In the genomic region with DNA sequence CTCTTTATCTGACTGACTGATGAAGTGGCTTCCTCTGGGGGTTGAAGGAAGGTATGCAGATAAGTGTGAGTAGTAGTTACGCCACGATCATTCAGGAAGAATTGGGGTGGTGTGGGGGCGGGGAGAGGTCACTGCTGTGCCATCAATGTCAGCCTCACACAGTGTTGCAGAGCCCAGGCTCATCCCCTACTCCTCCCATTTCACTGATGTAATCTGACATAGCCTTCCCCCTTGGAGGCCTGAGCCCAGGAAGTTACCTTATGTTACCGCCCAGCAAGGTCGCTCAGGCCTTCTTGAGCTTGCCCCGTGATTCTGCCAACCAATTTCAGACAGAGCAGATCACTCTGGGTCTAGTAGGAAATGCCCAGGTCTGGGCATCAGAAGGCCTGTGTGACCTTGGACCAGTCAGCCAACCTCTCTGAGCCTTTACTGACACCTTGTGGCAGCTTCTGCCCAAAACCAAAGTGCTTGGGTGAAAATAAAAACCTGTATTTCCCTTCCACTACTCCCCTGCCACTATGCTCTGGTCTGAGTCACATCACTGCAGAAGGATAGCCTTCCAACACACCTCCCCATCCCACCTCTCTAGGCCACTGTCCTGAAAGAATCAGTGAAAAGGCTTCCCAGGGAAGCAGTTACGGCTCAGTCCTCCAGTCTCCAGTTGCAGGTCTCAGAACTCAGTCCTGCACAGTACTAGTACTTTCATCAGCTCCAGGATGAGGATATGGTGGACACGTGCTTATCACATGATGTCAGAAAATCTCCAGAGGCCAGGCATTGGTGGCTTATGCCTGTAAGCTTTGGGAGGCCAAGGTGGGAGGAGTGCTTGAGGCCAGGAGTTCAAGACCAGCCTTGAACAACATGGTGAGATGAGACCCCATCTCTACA, we compare ENCODE assay signal across 10 cellular contexts. TPM values are rescaled to one million over a fixed set of nuclear protein-coding genes. Genes with fewer than 3 reads are reported as not detected.
DNase-seq lines count a peak whose midpoint lies in the region; ATAC-seq and TF ChIP-seq lines count a peak whose summit lies in the region.
"Had no signal": no experiment of that assay in that cellular context is flagged by ENCODE, and none has a peak within 500 bp of the region (broad histone marks: within the 10 kb centered on the region; RNA-seq: fewer than 3 reads in every experiment).

No MANE protein-coding gene starts in this region.

- no peaks in the 10 kb centered on the region for H3K36me3 Mint-ChIP-seq in activated T-cell treated with anti-CD3 and anti-CD28 coated beads, Interleukin-2, amount 50 U/mL, for 4 hours (ENCODE audit: insufficient read depth)
- no peaks in the 10 kb centered on the region for H3K36me3 Mint-ChIP-seq in endodermal cell (ENCODE audit: low read depth)
- H3K36me3 Mint-ChIP-seq in CD4-positive, alpha-beta T cell (ENCODE audit: low read depth), result no peaks in the 10 kb centered on the region

- no peak overlapping the region for H3K4me2 ChIP-seq in OCI-LY1 (ENCODE audit: low read length)

- DNase-seq in activated T-cell treated with anti-CD3 and anti-CD28 coated beads, Interleukin-2, amount 50 U/mL, for 48 hours, result peak; percentile 28 to 34
- DNase-seq in activated T-cell treated with anti-CD3 and anti-CD28 coated beads, Interleukin-2, amount 50 U/mL, for 4 hours, result no peak
- DNase-seq in endodermal cell, result peak; percentile 79
- DNase-seq in stimulated activated CD8-positive, alpha-beta memory T cell treated with anti-CD3 and anti-CD28 coated beads, Interleukin-4, amount 100 ng/mL, for 48 hours, result peak; percentile 31
- no peak for DNase-seq in CD4-positive, alpha-beta T cell
- DNase-seq in Kasumi-1 (lab: John Stamatoyannopoulos, UW), result no peak
- DNase-seq: activated effector memory CD4-positive, alpha-beta T cell treated with Interleukin-2 at 50 U/mL for 16 hours; NCI-H446 treated with DMSO at 0.1 percent for 48 hours had no signal

- POLR2A ChIA-PET in CD4-positive, alpha-beta T cell (lab: Charles Lee), result no interaction called here

- H3K27me3 Mint-ChIP-seq in activated T-cell treated with anti-CD3 and anti-CD28 coated beads, Interleukin-2, amount 50 U/mL, for 4 hours (ENCODE audit: low read depth), result peaks cover 4% of the 10 kb centered on the region
- H3K27me3 Mint-ChIP-seq in endodermal cell (ENCODE audit: insufficient read depth), result peaks cover 47% of the 10 kb centered on the region
- H3K27me3 Mint-ChIP-seq in CD4-positive, alpha-beta T cell, result no peaks in the 10 kb centered on the region

- CTCF ChIA-PET in CD4-positive, alpha-beta T cell (lab: Charles Lee), result no interaction called here

- 60 to 66% methylated on average over 5 to 8 of the region's 8 CpGs for WGBS in endodermal cell (ENCODE audit: insufficient coverage in 1 of 2, insufficient read length in 1 of 2), 2 experiments

- no peaks in the 10 kb centered on the region for H3F3A ChIP-seq in OCI-LY1 (ENCODE audit: insufficient read depth, low read length)

- H3K79me2 ChIP-seq in OCI-LY1 (ENCODE audit: insufficient read depth, low read length), result no peaks in the 10 kb centered on the region

- H3K27me3 ChIP-seq in OCI-LY1 (ENCODE audit: insufficient read depth, low read length) (0 out of 2 replicates have a peak, but pooled peaks cover 4% of the 10 kb centered on the region), endodermal cell (ENCODE audit: control insufficient read depth, insufficient read depth, low read length, poor library complexity, severe bottlenecking) (peaks cover 12% of the 10 kb centered on the region)
- no peaks in the 10 kb centered on the region for H3K27me3 ChIP-seq in CD4-positive, alpha-beta T cell (ENCODE audit: control insufficient read depth, insufficient read depth, low read length)

- TF ChIP-seq CTCF in OCI-LY1 (IDR thresholded peaks at IDR 0.05; ENCODE audit: low read length) (peak; percentile 37; the same call in 1 of the 2 replicates), endodermal cell (conservative IDR thresholded peaks at IDR 0.05) (peak; percentile 72)
- no peak for TF ChIP-seq CTCF in CD4-positive, alpha-beta T cell (IDR thresholded peaks at IDR 0.05)

- no peak overlapping the region for H3K4me3 Mint-ChIP-seq in activated T-cell treated with anti-CD3 and anti-CD28 coated beads, Interleukin-2, amount 50 U/mL, for 4 hours
- H3K4me3 Mint-ChIP-seq in endodermal cell, result no peak overlapping the region
- H3K4me3 Mint-ChIP-seq in CD4-positive, alpha-beta T cell, result no peak overlapping the region

- no peaks in the 10 kb centered on the region for H3K9me3 Mint-ChIP-seq in activated T-cell treated with anti-CD3 and anti-CD28 coated beads, Interleukin-2, amount 50 U/mL, for 4 hours
- no peaks in the 10 kb centered on the region for H3K9me3 Mint-ChIP-seq in endodermal cell
- no peaks in the 10 kb centered on the region for H3K9me3 Mint-ChIP-seq in CD4-positive, alpha-beta T cell

- no peaks in the 10 kb centered on the region for H3K4me1 ChIP-seq in OCI-LY1 (ENCODE audit: insufficient read depth, low read length, severe bottlenecking)
- H3K4me1 ChIP-seq in endodermal cell (ENCODE audit: control insufficient read depth, insufficient read depth, low read length), result no peaks in the 10 kb centered on the region

- no peak overlapping the region for H3K4me3 ChIP-seq in OCI-LY1 (ENCODE audit: low read depth, low read length, poor library complexity, severe bottlenecking)
- no peak overlapping the region for H3K4me3 ChIP-seq in endodermal cell (ENCODE audit: low read length)

- H3K36me3 ChIP-seq in OCI-LY1 (ENCODE audit: insufficient read depth, low read length) (no peaks in the 10 kb centered on the region), endodermal cell (ENCODE audit: control insufficient read depth, insufficient read depth, low read length) (no peaks in the 10 kb centered on the region)

- H3K4me1 Mint-ChIP-seq in activated T-cell treated with anti-CD3 and anti-CD28 coated beads, Interleukin-2, amount 50 U/mL, for 4 hours (ENCODE audit: low read depth), result no peaks in the 10 kb centered on the region
- peaks cover 5% of the 10 kb centered on the region for H3K4me1 Mint-ChIP-seq in endodermal cell
- no peaks in the 10 kb centered on the region for H3K4me1 Mint-ChIP-seq in CD4-positive, alpha-beta T cell (ENCODE audit: low read depth)

- no peaks in the 10 kb centered on the region for H4K20me1 ChIP-seq in OCI-LY1 (ENCODE audit: insufficient read depth, low read length)

- H3K9ac ChIP-seq in OCI-LY1 (ENCODE audit: low read length) (no peak overlapping the region), endodermal cell (ENCODE audit: extremely low read depth, low read length, poor library complexity, severe bottlenecking) (no peak overlapping the region)

- no peak for ATAC-seq in activated T-cell treated with anti-CD3 and anti-CD28 coated beads, Interleukin-2, amount 50 U/mL, for 4 hours
- ATAC-seq in HG02885 (IDR thresholded peaks at IDR 0.05; ENCODE audit: poor library complexity, unreplicated experiment), result no peak
- ATAC-seq in CD4-positive, alpha-beta T cell (ENCODE audit: poor library complexity), result no peak

- H3K9me3 ChIP-seq in OCI-LY1 (ENCODE audit: low read length), result no peaks in the 10 kb centered on the region
- H3K9me3 ChIP-seq in endodermal cell (ENCODE audit: control insufficient read depth, low read length), result no peaks in the 10 kb centered on the region
- no peaks in the 10 kb centered on the region for H3K9me3 ChIP-seq in CD4-positive, alpha-beta T cell (ENCODE audit: control insufficient read depth, low read length)

- H3K27ac ChIP-seq in OCI-LY1 (ENCODE audit: low read depth, low read length, poor library complexity, severe bottlenecking) (no peak overlapping the region), endodermal cell (ENCODE audit: low read depth, low read length) (no peak overlapping the region)
- H3K27ac ChIP-seq in CD4-positive, alpha-beta T cell (ENCODE audit: low read depth, low read length), result no peak overlapping the region

- no peak overlapping the region for H3K27ac Mint-ChIP-seq in endodermal cell
- no peak overlapping the region for H3K27ac Mint-ChIP-seq in CD4-positive, alpha-beta T cell

- no peaks in the 10 kb centered on the region for H3K9me2 ChIP-seq in OCI-LY1 (ENCODE audit: low read depth, low read length)

- H2AFZ ChIP-seq in OCI-LY1 (ENCODE audit: low read length), result no peak overlapping the region

- intact Hi-C loops in CD4-positive, alpha-beta T cell (cut with DNase I, micrococcal nuclease), result no loop called here

RNA-seq across cellular contexts. Expression of a gene that starts 28.1 kb away (rescaled TPM):
- total RNA-seq in activated T-cell treated with anti-CD3 and anti-CD28 coated beads, Interleukin-2, amount 50 U/mL, for 4 hours, result not detected
- total RNA-seq in endodermal cell, result under 1 TPM; 0.33 to 0.55 TPM
- polyA plus RNA-seq in endodermal cell (2013, experiment 1 of 2), result 5.5 TPM
- polyA plus RNA-seq in endodermal cell (2013, experiment 2 of 2), result 4.3 TPM
- total RNA-seq in CD4-positive, alpha-beta T cell, result not detected

Comparison
In these comparisons a context has a peak if more than half of its experiments do, and no peak if none do; other contexts are left out.
1. DNase-seq: peak in activated T-cell treated with anti-CD3 and anti-CD28 coated beads, Interleukin-2, amount 50 U/mL, for 48 hours (2 of 2), endodermal cell (single experiment) and stimulated activated CD8-positive, alpha-beta memory T cell treated with anti-CD3 and anti-CD28 coated beads, Interleukin-4, amount 100 ng/mL, for 48 hours (single experiment); none in activated T-cell treated with anti-CD3 and anti-CD28 coated beads, Interleukin-2, amount 50 U/mL, for 4 hours (single experiment), CD4-positive, alpha-beta T cell (0 of 10) and Kasumi-1 (0 of 2).